1 cellular context compared by ENCODE assay signal in genomic region chr5:21918451-21918850, GRCh38.
TF ChIP-seq lines count a peak whose summit lies in the region.

No MANE protein-coding gene starts in this region.

TF ChIP-seq in GM23338, 12 proteins besides CTCF, POLR2A, EP300 and RAD21 (continued from another document):
- TF ChIP-seq ZNF462 (CRISPR knock-in tag; IDR thresholded peaks at IDR 0.05): peak; percentile 41; the same call in 1 of the 2 replicates
TF ChIP-seq in GM23338: peak in this region for 1.
